22 cellular contexts compared by ENCODE assay signal in genomic region chr3:111282024-111282423, GRCh38.
"Had no signal": no experiment of that assay in that cellular context is flagged by ENCODE, and none has a peak within 500 bp of the region (broad histone marks: within the 10 kb centered on the region; RNA-seq: fewer than 3 reads in every experiment).

No MANE protein-coding gene starts in this region.

- H3K27me3 Mint-ChIP-seq: activated B cell treated with CpG ODN at 0.5 μM for 24 hours; activated T-helper 17 cell treated with anti-CD3 and anti-CD28 coated beads, Interleukin-2, amount 50 U/mL, for 72 hours; dendritic cell treated with granulocyte-macrophage colony-stimulating factor and Interleukin-4, amounts not matched to agents 40 ng/mL and 50 ng/mL, for 4 days had no signal

- H3K36me3 Mint-ChIP-seq: memory B cell had no signal

- H3K27ac ChIP-seq: brain microvascular endothelial cell, heart right ventricle, thyroid gland, upper lobe of right lung had no signal

- ATAC-seq: activated T-helper 17 cell treated with anti-CD3 and anti-CD28 coated beads, Interleukin-2, amount 50 U/mL, for 72 hours; heart right ventricle; left cardiac atrium; sciatic nerve; upper lobe of right lung had no signal

- H3K4me1 Mint-ChIP-seq: activated B cell treated with CpG ODN at 0.5 μM for 24 hours; activated T-helper 17 cell treated with anti-CD3 and anti-CD28 coated beads, Interleukin-2, amount 50 U/mL, for 72 hours; memory B cell had no signal

- H3K4me3 Mint-ChIP-seq: activated B cell treated with CpG ODN at 0.5 μM for 24 hours; activated CD4-positive, alpha-beta T cell treated with anti-CD3 and anti-CD28 coated beads, Interleukin-2, amount 10 ng/mL, durations not matched to agents 7 days and 5 days; activated T-helper 17 cell treated with anti-CD3 and anti-CD28 coated beads, Interleukin-2, amount 50 U/mL, for 72 hours; dendritic cell treated with granulocyte-macrophage colony-stimulating factor and Interleukin-4, amounts not matched to agents 40 ng/mL and 50 ng/mL, for 4 days; memory B cell; nephron progenitor cell had no signal

- H3K9me3 ChIP-seq: heart right ventricle, thyroid gland, upper lobe of right lung had no signal

- H3K4me1 ChIP-seq: heart right ventricle, thyroid gland, upper lobe of right lung had no signal

- H3K9me3 Mint-ChIP-seq: activated B cell treated with CpG ODN at 0.5 μM for 24 hours; activated T-helper 17 cell treated with anti-CD3 and anti-CD28 coated beads, Interleukin-2, amount 50 U/mL, for 72 hours; memory B cell; nephron progenitor cell had no signal

- H3K27me3 ChIP-seq: brain microvascular endothelial cell, heart right ventricle, thyroid gland, upper lobe of right lung had no signal

- H3K36me3 ChIP-seq: brain microvascular endothelial cell, heart right ventricle, thyroid gland, upper lobe of right lung had no signal

- H3K27ac Mint-ChIP-seq: activated B cell treated with CpG ODN at 0.5 μM for 24 hours; activated CD4-positive, alpha-beta T cell treated with anti-CD3 and anti-CD28 coated beads, Interleukin-2, amount 10 ng/mL, durations not matched to agents 7 days and 5 days; activated T-helper 17 cell treated with anti-CD3 and anti-CD28 coated beads, Interleukin-2, amount 50 U/mL, for 72 hours; dendritic cell treated with granulocyte-macrophage colony-stimulating factor and Interleukin-4, amounts not matched to agents 40 ng/mL and 50 ng/mL, for 4 days; memory B cell; nephron progenitor cell had no signal

- DNase-seq: activated B cell treated with CpG ODN at 0.5 μM for 24 hours; activated CD4-positive, alpha-beta T cell treated with anti-CD3 and anti-CD28 coated beads, Interleukin-2, amount 10 ng/mL, durations not matched to agents 7 days and 5 days; activated T-cell treated with anti-CD3 and anti-CD28 coated beads for 4 hours; aorta; brain microvascular endothelial cell; effector CD4-positive, alpha-beta T cell; erythroblast; foreskin fibroblast; heart right ventricle; islet precursor cell; left cardiac atrium; nephron progenitor cell; stimulated activated CD4-positive, alpha-beta T cell treated with anti-CD3 and anti-CD28 coated beads, Interleukin-4, amount 100 ng/mL, for 1 hour; stimulated activated naive CD4-positive, alpha-beta T cell; T-helper 9 cell; thyroid gland; upper lobe of right lung had no signal

- H3K4me2 ChIP-seq: smooth muscle cell had no signal

- H3K4me3 ChIP-seq: heart right ventricle, smooth muscle cell, thyroid gland, upper lobe of right lung had no signal
